Comparison of ENCODE assay signal across 8 cellular contexts in genomic region chr19:23075031-23075733, GRCh38. TPM values are rescaled to one million over a fixed set of nuclear protein-coding genes. Genes with fewer than 3 reads are reported as not detected.
DNase-seq lines count a peak whose midpoint lies in the region; ATAC-seq and TF ChIP-seq lines count a peak whose summit lies in the region.

No MANE protein-coding gene starts in this region.

- H3K27ac ChIP-seq in neutrophil, result no peak overlapping the region

- H3K4me3 Mint-ChIP-seq in activated CD4-positive, alpha-beta T cell treated with anti-CD3 and anti-CD28 coated beads, Interleukin-2, amount 10 ng/mL, durations not matched to agents 24 days and 14 days, result peak overlapping the region; percentile 37
- peak overlapping the region; percentile 84 for H3K4me3 Mint-ChIP-seq in activated B cell treated with CpG ODN at 0.5 μM for 24 hours
- no peak overlapping the region for H3K4me3 Mint-ChIP-seq in T-helper 17 cell

- H3K9me3 ChIP-seq in neutrophil (no peaks in the 10 kb centered on the region), T-helper 17 cell (ENCODE audit: control insufficient read depth, low read length, poor library complexity, severe bottlenecking) (no peaks in the 10 kb centered on the region)

- POLR2A ChIA-PET in activated B cell treated with CpG ODN at 0.5 μM for 24 hours (lab: Charles Lee), result interaction anchor here (0.6 kb wide), 1 partner anchor 612 kb away, joined by 3 read pairs; no protein-coding TSS in a partner anchor

- H3K27me3 ChIP-seq in neutrophil, result peaks cover 63% of the 10 kb centered on the region

- peak overlapping the region; percentile 38 to 42 for H3K4me3 ChIP-seq in neutrophil (ENCODE audit: low read depth in 1 of 2, low read length in 1 of 2)

- no peaks in the 10 kb centered on the region for H3K4me1 Mint-ChIP-seq in activated CD4-positive, alpha-beta T cell treated with anti-CD3 and anti-CD28 coated beads, Interleukin-2, amount 10 ng/mL, durations not matched to agents 24 days and 14 days
- peaks cover 13% of the 10 kb centered on the region for H3K4me1 Mint-ChIP-seq in activated B cell treated with CpG ODN at 0.5 μM for 24 hours
- no peaks in the 10 kb centered on the region for H3K4me1 Mint-ChIP-seq in T-helper 17 cell

- ATAC-seq in activated B cell treated with CpG ODN at 0.5 μM for 24 hours (ENCODE audit: low read depth) (peak; percentile 66), T-helper 17 cell (no peak)

- H3K27me3 Mint-ChIP-seq in activated CD4-positive, alpha-beta T cell treated with anti-CD3 and anti-CD28 coated beads, Interleukin-2, amount 10 ng/mL, durations not matched to agents 24 days and 14 days, result no peaks in the 10 kb centered on the region
- peaks cover 17% of the 10 kb centered on the region for H3K27me3 Mint-ChIP-seq in activated B cell treated with CpG ODN at 0.5 μM for 24 hours
- peaks cover 12% of the 10 kb centered on the region for H3K27me3 Mint-ChIP-seq in T-helper 17 cell

- H3K4me1 ChIP-seq in neutrophil (ENCODE audit: control insufficient read depth in 1 of 2, insufficient read depth in 1 of 2, low read depth in 1 of 2, low read length in 1 of 2), result peaks cover 6 to 11% of the 10 kb centered on the region in 2 experiments

- CTCF ChIA-PET in activated B cell treated with CpG ODN at 0.5 μM for 24 hours (lab: Charles Lee), result no interaction called here

- peak; percentile 56 for DNase-seq in activated CD4-positive, alpha-beta T cell treated with anti-CD3 and anti-CD28 coated beads, Interleukin-2, amount 10 ng/mL, durations not matched to agents 24 days and 14 days
- DNase-seq in activated CD4-positive, alpha-beta T cell treated with anti-CD3 and anti-CD28 coated beads for 4 hours, result no peak
- peak; percentile 67 for DNase-seq in NCI-H1092 (lab: John Stamatoyannopoulos, UW)
- DNase-seq in activated B cell treated with CpG ODN at 0.5 μM for 24 hours, result no peak
- peak; percentile 10 for DNase-seq in globus pallidus (ENCODE audit: low spot score)
- no peak for DNase-seq in T-helper 17 cell
- DNase-seq in HUDEP-2 (lab: John Stamatoyannopoulos, UW; ENCODE audit: unreplicated experiment in 76 of 76), result no peak

- intact Hi-C loops in activated CD4-positive, alpha-beta T cell treated with anti-CD3 and anti-CD28 coated beads, Interleukin-2, amount 10 ng/mL, durations not matched to agents 24 days and 14 days (cut with micrococcal nuclease), result no loop called here
- intact Hi-C loops in activated B cell treated with CpG ODN at 0.5 μM for 24 hours (cut with micrococcal nuclease), result no loop called here

- peaks cover 20% of the 10 kb centered on the region for H3K9me3 Mint-ChIP-seq in activated CD4-positive, alpha-beta T cell treated with anti-CD3 and anti-CD28 coated beads, Interleukin-2, amount 10 ng/mL, durations not matched to agents 24 days and 14 days
- no peaks in the 10 kb centered on the region for H3K9me3 Mint-ChIP-seq in activated B cell treated with CpG ODN at 0.5 μM for 24 hours

- no peak for TF ChIP-seq CTCF in activated B cell treated with CpG ODN at 0.5 μM for 24 hours (IDR thresholded peaks at IDR 0.05)
- no peak for TF ChIP-seq CTCF in neutrophil (IDR thresholded peaks at IDR 0.05)

- peaks cover 2% of the 10 kb centered on the region for H3K36me3 Mint-ChIP-seq in activated CD4-positive, alpha-beta T cell treated with anti-CD3 and anti-CD28 coated beads, Interleukin-2, amount 10 ng/mL, durations not matched to agents 24 days and 14 days (ENCODE audit: low read depth)
- H3K36me3 Mint-ChIP-seq in activated B cell treated with CpG ODN at 0.5 μM for 24 hours (ENCODE audit: low read depth) (no peaks in the 10 kb centered on the region), T-helper 17 cell (ENCODE audit: low read depth) (no peaks in the 10 kb centered on the region)

- H3K27ac Mint-ChIP-seq in activated CD4-positive, alpha-beta T cell treated with anti-CD3 and anti-CD28 coated beads, Interleukin-2, amount 10 ng/mL, durations not matched to agents 24 days and 14 days, result no peak overlapping the region
- H3K27ac Mint-ChIP-seq in activated B cell treated with CpG ODN at 0.5 μM for 24 hours, result no peak overlapping the region
- no peak overlapping the region for H3K27ac Mint-ChIP-seq in T-helper 17 cell

- H3K36me3 ChIP-seq in neutrophil, result no peaks in the 10 kb centered on the region

RNA-seq across cellular contexts. Expression of gene ZNF730, which starts 41.6 kb away (rescaled TPM):
- 0.68 and 0.85 TPM in 2 replicates for total RNA-seq in activated CD4-positive, alpha-beta T cell treated with anti-CD3 and anti-CD28 coated beads, Interleukin-2, amount 10 ng/mL, durations not matched to agents 24 days and 14 days
- total RNA-seq in activated B cell treated with CpG ODN at 0.5 μM for 24 hours (1.3 and 1.5 TPM in 2 replicates), T-helper 17 cell (not detected)

Comparison
In these comparisons a context has a peak if more than half of its experiments do, and no peak if none do; other contexts are left out.
1. DNase-seq: peak in activated CD4-positive, alpha-beta T cell treated with anti-CD3 and anti-CD28 coated beads, Interleukin-2, amount 10 ng/mL, durations not matched to agents 24 days and 14 days (single experiment), NCI-H1092 (single experiment) and globus pallidus (single experiment); none in activated CD4-positive, alpha-beta T cell treated with anti-CD3 and anti-CD28 coated beads for 4 hours (0 of 2), activated B cell treated with CpG ODN at 0.5 μM for 24 hours (single experiment), T-helper 17 cell (0 of 3) and HUDEP-2 (0 of 76).